23 cellular contexts compared by ENCODE assay signal in genomic region chr20:59158673-59159072, GRCh38. TPM values are rescaled to one million over a fixed set of nuclear protein-coding genes. Genes with fewer than 3 reads are reported as not detected.
DNase-seq lines count a peak whose midpoint lies in the region; ATAC-seq and TF ChIP-seq lines count a peak whose summit lies in the region.
"Had no signal": no experiment of that assay in that cellular context is flagged by ENCODE, and none has a peak within 500 bp of the region (broad histone marks: within the 10 kb centered on the region; RNA-seq: fewer than 3 reads in every experiment).

No MANE protein-coding gene starts in this region.

- DNase-seq in right atrium auricular region (ENCODE audit: low spot score) (peak; percentile 18), left cardiac atrium (no peak), colonic mucosa (peak; percentile 10), NCI-H1092 (lab: John Stamatoyannopoulos, UW) (no peak), DMS 273 treated with DMSO at 0.1 percent for 48 hours (lab: John Stamatoyannopoulos, UW) (no peak)
- no peak for DNase-seq in stimulated activated effector memory CD8-positive, alpha-beta T cell treated with anti-CD3 and anti-CD28 coated beads, Interleukin-12 subunit alpha, Interleukin-12 subunit beta, amount 100 ng/mL, for 72 hours (ENCODE audit: low spot score in 2 of 2)
- DNase-seq: activated B cell treated with CpG ODN at 0.5 μM for 24 hours, amygdala, brain microvascular endothelial cell, hypothalamus, NCI-H187 treated with DMSO at 0.1 percent for 48 hours, OCI-M1, small intestine had no signal

- H3K27ac ChIP-seq in right atrium auricular region, result no peak overlapping the region
- H3K27ac ChIP-seq in KOPT-K1 (ENCODE audit: low read depth, low read length, poor library complexity, severe bottlenecking), result peak overlapping the region; percentile 73
- H3K27ac ChIP-seq in colonic mucosa, result no peak overlapping the region
- H3K27ac ChIP-seq: brain microvascular endothelial cell, epithelial cell of prostate, RWPE1 had no signal

- H3K36me3 ChIP-seq in right atrium auricular region (no peaks in the 10 kb centered on the region), KOPT-K1 (ENCODE audit: insufficient read depth, low read length) (no peaks in the 10 kb centered on the region), colonic mucosa (no peaks in the 10 kb centered on the region)
- H3K36me3 ChIP-seq: brain microvascular endothelial cell, upper lobe of left lung had no signal

- no peaks in the 10 kb centered on the region for H3K9me3 ChIP-seq in right atrium auricular region
- no peaks in the 10 kb centered on the region for H3K9me3 ChIP-seq in KOPT-K1 (ENCODE audit: insufficient read depth, low read length, poor library complexity, severe bottlenecking)
- H3K9me3 ChIP-seq in colonic mucosa, result no peaks in the 10 kb centered on the region
- H3K9me3 ChIP-seq: upper lobe of left lung had no signal

- peaks cover 0 to under 1% of the 10 kb centered on the region in 2 donors for H3K4me1 ChIP-seq in right atrium auricular region
- no peaks in the 10 kb centered on the region for H3K4me1 ChIP-seq in colonic mucosa

- no peak for ATAC-seq in left cardiac atrium
- no peak for ATAC-seq in stimulated activated effector memory CD8-positive, alpha-beta T cell treated with anti-CD3 and anti-CD28 coated beads, Interleukin-12 subunit alpha, Interleukin-12 subunit beta, amount 100 ng/mL, for 72 hours

- H3K27me3 ChIP-seq in right atrium auricular region (no peaks in the 10 kb centered on the region), colonic mucosa (no peaks in the 10 kb centered on the region)
- H3K27me3 ChIP-seq: brain microvascular endothelial cell, upper lobe of left lung had no signal

- no peaks in the 10 kb centered on the region for H3K9me3 Mint-ChIP-seq in stimulated activated effector memory CD8-positive, alpha-beta T cell treated with anti-CD3 and anti-CD28 coated beads, Interleukin-12 subunit alpha, Interleukin-12 subunit beta, amount 100 ng/mL, for 72 hours
- H3K9me3 Mint-ChIP-seq: activated B cell treated with CpG ODN at 0.5 μM for 24 hours; activated naive CD4-positive, alpha-beta T cell treated with anti-CD3 and anti-CD28 coated beads for 36 hours; memory B cell had no signal

- H3K4me3 ChIP-seq in right atrium auricular region (no peak overlapping the region), colonic mucosa (no peak overlapping the region)
- H3K4me3 ChIP-seq: upper lobe of left lung had no signal

- peak overlapping the region; percentile 99 for H3K27ac Mint-ChIP-seq in stimulated activated effector memory CD8-positive, alpha-beta T cell treated with anti-CD3 and anti-CD28 coated beads, Interleukin-12 subunit alpha, Interleukin-12 subunit beta, amount 100 ng/mL, for 72 hours
- H3K27ac Mint-ChIP-seq: activated B cell treated with CpG ODN at 0.5 μM for 24 hours, CD14-positive monocyte had no signal

- intact Hi-C loops in left cardiac atrium (cut with DNase I), result no loop called here
- intact Hi-C loops in colonic mucosa (cut with DNase I), result no loop called here

- TF ChIP-seq CTCF in right atrium auricular region (IDR thresholded peaks at IDR 0.05) (no peak), colonic mucosa (IDR thresholded peaks at IDR 0.05) (no peak)

- peak overlapping the region; percentile 91 for H3K4me3 Mint-ChIP-seq in stimulated activated effector memory CD8-positive, alpha-beta T cell treated with anti-CD3 and anti-CD28 coated beads, Interleukin-12 subunit alpha, Interleukin-12 subunit beta, amount 100 ng/mL, for 72 hours
- H3K4me3 Mint-ChIP-seq: CD14-positive monocyte, memory B cell had no signal

- H3K4me1 Mint-ChIP-seq in stimulated activated effector memory CD8-positive, alpha-beta T cell treated with anti-CD3 and anti-CD28 coated beads, Interleukin-12 subunit alpha, Interleukin-12 subunit beta, amount 100 ng/mL, for 72 hours, result peaks cover 86% of the 10 kb centered on the region

- no peak overlapping the region for H3K9ac ChIP-seq in colonic mucosa (ENCODE audit: low read depth in 2 of 2, low read length in 2 of 2)

- H3K36me3 Mint-ChIP-seq in stimulated activated effector memory CD8-positive, alpha-beta T cell treated with anti-CD3 and anti-CD28 coated beads, Interleukin-12 subunit alpha, Interleukin-12 subunit beta, amount 100 ng/mL, for 72 hours, result peaks cover 17% of the 10 kb centered on the region
- H3K36me3 Mint-ChIP-seq: CD14-positive monocyte had no signal

RNA-seq across cellular contexts. Expression of gene ZNF831, which starts 4.9 kb away (rescaled TPM):
- total RNA-seq in right atrium auricular region (under 1 TPM; 0.19 to 0.47 TPM), left cardiac atrium (under 1 TPM; 0.31 to 0.47 TPM), colonic mucosa (under 1 TPM; 0.20 to 0.27 TPM)
- total RNA-seq: H7, HT1080, SK-MEL-5 had no signal

Comparison
In these comparisons a context has a peak if more than half of its experiments do, and no peak if none do; other contexts are left out.
1. DNase-seq: peak in right atrium auricular region (single experiment) and colonic mucosa (single experiment); none in left cardiac atrium (single experiment), stimulated activated effector memory CD8-positive, alpha-beta T cell treated with anti-CD3 and anti-CD28 coated beads, Interleukin-12 subunit alpha, Interleukin-12 subunit beta, amount 100 ng/mL, for 72 hours (0 of 2), NCI-H1092 (single experiment) and DMS 273 treated with DMSO at 0.1 percent for 48 hours (single experiment).